In genomic region chr17:67143318-67143717, GRCh38 we compare ENCODE assay signal across 40 cellular contexts.
"Had no signal": no experiment of that assay in that cellular context is flagged by ENCODE, and none has a peak within 500 bp of the region (broad histone marks: within the 10 kb centered on the region; RNA-seq: fewer than 3 reads in every experiment).

No MANE protein-coding gene starts in this region.

- H3K27me3 Mint-ChIP-seq: activated naive CD4-positive, alpha-beta T cell treated with anti-CD3 and anti-CD28 coated beads, Interleukin-2, amount 10 ng/mL, durations not matched to agents 7 days and 5 days; activated naive CD4-positive, alpha-beta T cell treated with anti-CD3 and anti-CD28 coated beads, Interleukin-2, amount 50 U/mL, for 24 hours; activated naive CD8-positive, alpha-beta T cell; activated naive CD8-positive, alpha-beta T cell treated with anti-CD3 and anti-CD28 coated beads for 36 hours; activated naive CD8-positive, alpha-beta T cell treated with anti-CD3 and anti-CD28 coated beads, Interleukin-2, amount 10 ng/mL, durations not matched to agents 7 days and 5 days; activated naive CD8-positive, alpha-beta T cell treated with anti-CD3 and anti-CD28 coated beads, Interleukin-2, amount 50 U/mL, for 24 hours; activated T-cell treated with anti-CD3 and anti-CD28 coated beads, Interleukin-2, amount 50 U/mL, for 24 hours; activated T-helper 17 cell treated with anti-CD3 and anti-CD28 coated beads, Interleukin-2, amount 50 U/mL, for 72 hours; central memory CD8-positive, alpha-beta T cell had no signal

- H3K9me3 ChIP-seq: adrenal gland, ascending aorta, body of pancreas, breast epithelium had no signal

- H3K27me3 ChIP-seq: adrenal gland, ascending aorta, body of pancreas, brain microvascular endothelial cell, breast epithelium, cardiac muscle cell had no signal

- H3K27ac ChIP-seq: adrenal gland, ascending aorta, body of pancreas, brain microvascular endothelial cell, breast epithelium, cardiac muscle cell had no signal

- ATAC-seq: activated naive CD4-positive, alpha-beta T cell treated with anti-CD3 and anti-CD28 coated beads, Interleukin-2, amount 50 U/mL, for 72 hours; activated naive CD8-positive, alpha-beta T cell treated with anti-CD3 and anti-CD28 coated beads, Interleukin-2, amount 50 U/mL, for 24 hours; activated T-cell treated with anti-CD3 and anti-CD28 coated beads, Interleukin-2, amount 50 U/mL, for 4 hours; activated T-cell treated with anti-CD3 and anti-CD28 coated beads, Interleukin-2, amount 50 U/mL, for 72 hours; activated T-helper 17 cell treated with anti-CD3 and anti-CD28 coated beads, Interleukin-2, amount 50 U/mL, for 72 hours; body of pancreas had no signal

- DNase-seq: activated effector memory CD4-positive, alpha-beta T cell treated with anti-CD3 and anti-CD28 coated beads, Interleukin-2, amount 50 U/mL, for 16 hours; activated effector memory CD4-positive, alpha-beta T cell treated with Interleukin-2 at 50 U/mL for 16 hours; activated gamma-delta T cell; activated gamma-delta T cell treated with Interleukin-2 at 50 U/mL for 16 hours; activated naive CD4-positive, alpha-beta T cell; activated naive CD4-positive, alpha-beta T cell treated with anti-CD3 and anti-CD28 coated beads for 36 hours; activated naive CD4-positive, alpha-beta T cell treated with anti-CD3 and anti-CD28 coated beads, Interleukin-2, amount 10 ng/mL, durations not matched to agents 7 days and 5 days; activated naive CD4-positive, alpha-beta T cell treated with anti-CD3 and anti-CD28 coated beads, Interleukin-2, amount 50 U/mL, for 16 hours; activated naive CD4-positive, alpha-beta T cell treated with Interleukin-2 at 50 U/mL for 16 hours; activated naive CD8-positive, alpha-beta T cell treated with anti-CD3 and anti-CD28 coated beads for 36 hours; activated naive CD8-positive, alpha-beta T cell treated with anti-CD3 and anti-CD28 coated beads, Interleukin-2, amount 10 ng/mL, durations not matched to agents 7 days and 5 days; activated naive CD8-positive, alpha-beta T cell treated with anti-CD3 and anti-CD28 coated beads, Interleukin-2, amount 50 U/mL, for 24 hours; activated T-cell treated with anti-CD3 and anti-CD28 coated beads, Interleukin-2, amount 50 U/mL, for 1 hour; activated T-cell treated with anti-CD3 and anti-CD28 coated beads, Interleukin-2, amount 50 U/mL, for 24 hours; activated T-cell treated with anti-CD3 and anti-CD28 coated beads, Interleukin-2, amount 50 U/mL, for 4 hours; activated T-cell treated with anti-CD3 and anti-CD28 coated beads, Interleukin-2, amount 50 U/mL, for 48 hours; activated T-cell treated with anti-CD3 and anti-CD28 coated beads, Interleukin-2, amount 50 U/mL, for 72 hours; amniotic stem cell; amygdala; anterior cingulate cortex; aorta; body of pancreas; brain microvascular endothelial cell; caudate nucleus; central memory CD4-positive, alpha-beta T cell; cerebellar nuclear complex had no signal

- H3K4me3 ChIP-seq: adrenal gland, ascending aorta, body of pancreas, breast epithelium, cardiac muscle cell had no signal

- H3K9me3 Mint-ChIP-seq: activated naive CD4-positive, alpha-beta T cell treated with anti-CD3 and anti-CD28 coated beads, Interleukin-2, amount 10 ng/mL, durations not matched to agents 7 days and 5 days; activated naive CD4-positive, alpha-beta T cell treated with anti-CD3 and anti-CD28 coated beads, Interleukin-2, amount 50 U/mL, for 24 hours; activated naive CD4-positive, alpha-beta T cell treated with anti-CD3 and anti-CD28 coated beads, Interleukin-2, amount 50 U/mL, for 72 hours; activated naive CD8-positive, alpha-beta T cell treated with anti-CD3 and anti-CD28 coated beads, Interleukin-2, amount 10 ng/mL, durations not matched to agents 7 days and 5 days; activated naive CD8-positive, alpha-beta T cell treated with anti-CD3 and anti-CD28 coated beads, Interleukin-2, amount 50 U/mL, for 24 hours; activated T-cell treated with anti-CD3 and anti-CD28 coated beads, Interleukin-2, amount 50 U/mL, for 24 hours; activated T-cell treated with anti-CD3 and anti-CD28 coated beads, Interleukin-2, amount 50 U/mL, for 72 hours; activated T-helper 1 cell treated with anti-CD3 and anti-CD28 coated beads, Interleukin-12 subunit alpha, Interleukin-12 subunit beta, Interleukin-2, Interleukin-4 antibody, amounts not matched to agents 30 ng/mL and 10 ng/mL and 1 ng/mL, durations not matched to agents 14 hours and 24 hours and 36 hours; activated T-helper 17 cell treated with anti-CD3 and anti-CD28 coated beads, Interleukin-2, amount 50 U/mL, for 72 hours; central memory CD8-positive, alpha-beta T cell had no signal

- FAIRE-seq: astrocyte, bronchial epithelial cell had no signal

- H3K4me3 Mint-ChIP-seq: activated naive CD4-positive, alpha-beta T cell treated with anti-CD3 and anti-CD28 coated beads for 36 hours; activated naive CD4-positive, alpha-beta T cell treated with anti-CD3 and anti-CD28 coated beads, Interleukin-2, amount 10 ng/mL, durations not matched to agents 7 days and 5 days; activated naive CD4-positive, alpha-beta T cell treated with anti-CD3 and anti-CD28 coated beads, Interleukin-2, amount 50 U/mL, for 24 hours; activated naive CD8-positive, alpha-beta T cell; activated naive CD8-positive, alpha-beta T cell treated with anti-CD3 and anti-CD28 coated beads for 36 hours; activated naive CD8-positive, alpha-beta T cell treated with anti-CD3 and anti-CD28 coated beads, Interleukin-2, amount 10 ng/mL, durations not matched to agents 7 days and 5 days; activated naive CD8-positive, alpha-beta T cell treated with anti-CD3 and anti-CD28 coated beads, Interleukin-2, amount 50 U/mL, for 24 hours; activated T-cell treated with anti-CD3 and anti-CD28 coated beads, Interleukin-2, amount 50 U/mL, for 24 hours; activated T-cell treated with anti-CD3 and anti-CD28 coated beads, Interleukin-2, amount 50 U/mL, for 4 hours; activated T-cell treated with anti-CD3 and anti-CD28 coated beads, Interleukin-2, amount 50 U/mL, for 72 hours; activated T-helper 1 cell treated with anti-CD3 and anti-CD28 coated beads, Interleukin-12 subunit alpha, Interleukin-12 subunit beta, Interleukin-2, Interleukin-4 antibody, amounts not matched to agents 30 ng/mL and 10 ng/mL and 1 ng/mL, durations not matched to agents 14 hours and 24 hours and 36 hours; activated T-helper 17 cell treated with anti-CD3 and anti-CD28 coated beads, Interleukin-2, amount 50 U/mL, for 72 hours; brain; central memory CD8-positive, alpha-beta T cell had no signal

- H3K27ac Mint-ChIP-seq: activated naive CD4-positive, alpha-beta T cell treated with anti-CD3 and anti-CD28 coated beads for 36 hours; activated naive CD4-positive, alpha-beta T cell treated with anti-CD3 and anti-CD28 coated beads, Interleukin-2, amount 10 ng/mL, durations not matched to agents 7 days and 5 days; activated naive CD4-positive, alpha-beta T cell treated with anti-CD3 and anti-CD28 coated beads, Interleukin-2, amount 50 U/mL, for 24 hours; activated naive CD4-positive, alpha-beta T cell treated with anti-CD3 and anti-CD28 coated beads, Interleukin-2, amount 50 U/mL, for 72 hours; activated naive CD8-positive, alpha-beta T cell; activated naive CD8-positive, alpha-beta T cell treated with anti-CD3 and anti-CD28 coated beads for 36 hours; activated naive CD8-positive, alpha-beta T cell treated with anti-CD3 and anti-CD28 coated beads, Interleukin-2, amount 10 ng/mL, durations not matched to agents 7 days and 5 days; activated naive CD8-positive, alpha-beta T cell treated with anti-CD3 and anti-CD28 coated beads, Interleukin-2, amount 50 U/mL, for 24 hours; activated T-cell treated with anti-CD3 and anti-CD28 coated beads, Interleukin-2, amount 50 U/mL, for 24 hours; activated T-cell treated with anti-CD3 and anti-CD28 coated beads, Interleukin-2, amount 50 U/mL, for 72 hours; activated T-helper 1 cell treated with anti-CD3 and anti-CD28 coated beads, Interleukin-12 subunit alpha, Interleukin-12 subunit beta, Interleukin-2, Interleukin-4 antibody, amounts not matched to agents 30 ng/mL and 10 ng/mL and 1 ng/mL, durations not matched to agents 14 hours and 24 hours and 36 hours; activated T-helper 17 cell treated with anti-CD3 and anti-CD28 coated beads, Interleukin-2, amount 50 U/mL, for 72 hours; activated T-helper 2 cell treated with anti-CD3 and anti-CD28 coated beads, Interferon-gamma antibody, Interleukin-2, Interleukin-4, amounts not matched to agents 10 μg/mL and 5 μg/mL and 100 μg/mL, durations not matched to agents 14 hours and 24 hours and 36 hours; brain had no signal

- H3K4me1 Mint-ChIP-seq: brain had no signal

- H3K4me1 ChIP-seq: ascending aorta, breast epithelium had no signal
